Comparison of ENCODE assay signal across 8 cellular contexts in genomic region chr17:42774066-42774750, GRCh38. TPM values are rescaled to one million over a fixed set of nuclear protein-coding genes. Genes with fewer than 3 reads are reported as not detected.
DNase-seq lines count a peak whose midpoint lies in the region; ATAC-seq and TF ChIP-seq lines count a peak whose summit lies in the region.

No MANE protein-coding gene starts in this region.

- peak overlapping the region; percentile 94 for H3K27ac Mint-ChIP-seq in HFFc6

- H3K4me1 ChIP-seq in lower lobe of right lung, result peaks cover 22% of the 10 kb centered on the region

- H3K27me3 Mint-ChIP-seq in HFFc6 (ENCODE audit: insufficient read depth), result peaks cover 3% of the 10 kb centered on the region

- intact Hi-C loops in lower lobe of right lung (cut with DNase I), result no loop called here

- peaks cover 41% of the 10 kb centered on the region for H3K36me3 ChIP-seq in lower lobe of right lung

- peaks cover 41% of the 10 kb centered on the region for H3K4me1 Mint-ChIP-seq in HFFc6 (ENCODE audit: low read depth)

- peak overlapping the region; percentile 94 for H3K4me3 ChIP-seq in astrocyte of the cerebellum (ENCODE audit: low read depth, low read length)
- peak overlapping the region; percentile 87 for H3K4me3 ChIP-seq in lower lobe of right lung

- H3K27ac ChIP-seq in 22Rv1, result peak overlapping the region; percentile 58; the same call in 1 of the 2 replicates
- no peak overlapping the region for H3K27ac ChIP-seq in lower lobe of right lung

- DNase-seq in HFFc6, result peak; percentile 50
- no peak for DNase-seq in astrocyte of the cerebellum (ENCODE audit: low read depth)
- no peak for DNase-seq in lower lobe of right lung
- no peak for DNase-seq in stimulated activated CD4-positive, alpha-beta T cell treated with anti-CD3 and anti-CD28 coated beads, Interleukin-4, amount 100 ng/mL, for 1 hour

- H3K4me3 Mint-ChIP-seq in HFFc6, result peak overlapping the region; percentile 98

- ATAC-seq in lower lobe of right lung, result no peak
- ATAC-seq in HG02885 (IDR thresholded peaks at IDR 0.05; ENCODE audit: poor library complexity, unreplicated experiment), result no peak
- no peak for ATAC-seq in GM18873 (IDR thresholded peaks at IDR 0.05; ENCODE audit: low FRiP score, unreplicated experiment)
- no peak for ATAC-seq in HG02973 (IDR thresholded peaks at IDR 0.05; ENCODE audit: unreplicated experiment)

- H3K27me3 ChIP-seq in lower lobe of right lung (ENCODE audit: low read depth), result no peaks in the 10 kb centered on the region

- no peak for TF ChIP-seq CTCF in 22Rv1 (IDR thresholded peaks at IDR 0.05)
- no peak for TF ChIP-seq CTCF in HFFc6 (IDR thresholded peaks at IDR 0.05)
- TF ChIP-seq CTCF in astrocyte of the cerebellum (IDR thresholded peaks at IDR 0.05; ENCODE audit: low read depth, low read length, missing control alignments), result no peak
- no peak for TF ChIP-seq CTCF in lower lobe of right lung (IDR thresholded peaks at IDR 0.05)

- no peaks in the 10 kb centered on the region for H3K9me3 ChIP-seq in lower lobe of right lung

- peaks cover 22% of the 10 kb centered on the region; the same call in 1 of the 2 replicates for H3K36me3 Mint-ChIP-seq in HFFc6 (ENCODE audit: low read depth)

- in situ Hi-C loops in astrocyte of the cerebellum (cut with HindIII; ENCODE audit: low sequenced_read_pairs), result no loop called here

- H3K9me3 Mint-ChIP-seq in HFFc6, result no peaks in the 10 kb centered on the region

RNA-seq across cellular contexts. Expression of gene VPS25, which starts 1.0 kb away (rescaled TPM):
- 10 to 100 TPM; 79.3 to 94.5 (median 90.5) TPM for total RNA-seq in HFFc6 (2021; fragmentation: NEBNext Ultra II Directional; extraction: Animal tissue kit (Norgen Biotek cat#: 25700))
- total RNA-seq in lower lobe of right lung, result 42.1 TPM

RNA-seq across cellular contexts. Expression of gene WNK4, which starts 6.2 kb away (rescaled TPM):
- total RNA-seq in HFFc6 (2021; fragmentation: NEBNext Ultra II Directional; extraction: Animal tissue kit (Norgen Biotek cat#: 25700)), result 10 to 100 TPM; 22.2 to 33.0 (median 24.3) TPM
- 0.47 TPM for total RNA-seq in lower lobe of right lung

RNA-seq across cellular contexts. Expression of gene RAMP2, which starts 13.2 kb away (rescaled TPM):
- 1 to 10 TPM in 3 of 6 experiments, under 1 TPM in 3; 0.40 to 1.3 (median 0.80) TPM for total RNA-seq in HFFc6 (2021; fragmentation: NEBNext Ultra II Directional; extraction: Animal tissue kit (Norgen Biotek cat#: 25700))
- 127 TPM for total RNA-seq in lower lobe of right lung

RNA-seq across cellular contexts. Expression of gene COA3, which starts 24.3 kb away (rescaled TPM):
- 10 to 100 TPM; 52.8 to 67.3 (median 61.1) TPM for total RNA-seq in HFFc6 (2021; fragmentation: NEBNext Ultra II Directional; extraction: Animal tissue kit (Norgen Biotek cat#: 25700))
- total RNA-seq in lower lobe of right lung, result 54.5 TPM

RNA-seq across cellular contexts. Expression of gene CNTD1, which starts 24.5 kb away (rescaled TPM):
- total RNA-seq in HFFc6 (2021; fragmentation: NEBNext Ultra II Directional; extraction: Animal tissue kit (Norgen Biotek cat#: 25700)), result under 1 TPM in 1 of 6 experiments, not detected in 5; 0.19 TPM
- total RNA-seq in lower lobe of right lung, result 1.6 TPM

Comparison
In these comparisons a context has a peak if more than half of its experiments do, and no peak if none do; other contexts are left out.
1. RNA of gene WNK4, which starts 6.2 kb away (total RNA-seq): 22.2 to 33.0 TPM in HFFc6; 0.47 TPM in lower lobe of right lung (single experiment); every median in the first group is over 10 times any median in the second.
2. RNA of gene RAMP2, which starts 13.2 kb away (total RNA-seq): 127 TPM in lower lobe of right lung (single experiment); 0.40 to 1.3 TPM in HFFc6; every median in the first group is over 10 times any median in the second.